In the genomic region with DNA sequence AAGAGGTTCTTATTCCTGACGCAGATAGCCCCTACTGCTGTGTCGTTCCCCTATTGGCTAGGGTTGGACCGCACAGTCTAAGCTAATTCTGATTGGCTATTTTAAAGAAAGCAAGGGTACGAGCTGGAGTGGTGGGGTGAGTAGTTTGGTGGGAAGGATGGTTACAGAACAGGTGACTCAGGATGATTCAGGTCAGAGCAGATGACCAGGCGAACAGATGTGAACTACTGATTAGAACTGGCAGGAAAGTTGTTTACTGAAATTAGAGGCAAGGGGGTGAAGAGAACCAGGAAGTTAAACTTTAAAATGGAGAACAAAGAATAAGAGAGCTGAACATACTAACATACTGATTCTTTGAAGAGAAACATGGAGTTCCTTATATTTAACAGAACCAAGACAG, we compare ENCODE assay signal across 9 cellular contexts. TPM values are rescaled to one million over a fixed set of nuclear protein-coding genes. Genes with fewer than 3 reads are reported as not detected.
"Had no signal": no experiment of that assay in that cellular context is flagged by ENCODE, and none has a peak within 500 bp of the region (broad histone marks: within the 10 kb centered on the region; RNA-seq: fewer than 3 reads in every experiment).

No MANE protein-coding gene starts in this region.

RNA-seq across cellular contexts. Expression of a gene that starts 56.6 kb away (rescaled TPM):
- total RNA-seq: activated B cell treated with CpG ODN at 0.5 μM for 24 hours; activated CD4-positive, alpha-beta memory T cell treated with anti-CD3 and anti-CD28 coated beads for 36 hours; activated CD4-positive, alpha-beta memory T cell treated with anti-CD3 and anti-CD28 coated beads, Interleukin-2, amount 10 ng/mL, durations not matched to agents 7 days and 5 days; activated CD4-positive, alpha-beta T cell treated with anti-CD3 and anti-CD28 coated beads, Interleukin-2, amount 10 ng/mL, durations not matched to agents 24 days and 14 days; activated CD8-positive, alpha-beta memory T cell treated with anti-CD3 and anti-CD28 coated beads for 36 hours; activated CD8-positive, alpha-beta memory T cell treated with anti-CD3 and anti-CD28 coated beads, Interleukin-2, amount 10 ng/mL, durations not matched to agents 7 days and 5 days; activated CD8-positive, alpha-beta T cell treated with anti-CD3 and anti-CD28 coated beads for 36 hours; activated CD8-positive, alpha-beta T cell treated with anti-CD3 and anti-CD28 coated beads, Interleukin-2, amount 10 ng/mL, durations not matched to agents 7 days and 5 days; T-helper 17 cell had no signal
